8 cellular contexts compared by ENCODE assay signal in the genomic region with DNA sequence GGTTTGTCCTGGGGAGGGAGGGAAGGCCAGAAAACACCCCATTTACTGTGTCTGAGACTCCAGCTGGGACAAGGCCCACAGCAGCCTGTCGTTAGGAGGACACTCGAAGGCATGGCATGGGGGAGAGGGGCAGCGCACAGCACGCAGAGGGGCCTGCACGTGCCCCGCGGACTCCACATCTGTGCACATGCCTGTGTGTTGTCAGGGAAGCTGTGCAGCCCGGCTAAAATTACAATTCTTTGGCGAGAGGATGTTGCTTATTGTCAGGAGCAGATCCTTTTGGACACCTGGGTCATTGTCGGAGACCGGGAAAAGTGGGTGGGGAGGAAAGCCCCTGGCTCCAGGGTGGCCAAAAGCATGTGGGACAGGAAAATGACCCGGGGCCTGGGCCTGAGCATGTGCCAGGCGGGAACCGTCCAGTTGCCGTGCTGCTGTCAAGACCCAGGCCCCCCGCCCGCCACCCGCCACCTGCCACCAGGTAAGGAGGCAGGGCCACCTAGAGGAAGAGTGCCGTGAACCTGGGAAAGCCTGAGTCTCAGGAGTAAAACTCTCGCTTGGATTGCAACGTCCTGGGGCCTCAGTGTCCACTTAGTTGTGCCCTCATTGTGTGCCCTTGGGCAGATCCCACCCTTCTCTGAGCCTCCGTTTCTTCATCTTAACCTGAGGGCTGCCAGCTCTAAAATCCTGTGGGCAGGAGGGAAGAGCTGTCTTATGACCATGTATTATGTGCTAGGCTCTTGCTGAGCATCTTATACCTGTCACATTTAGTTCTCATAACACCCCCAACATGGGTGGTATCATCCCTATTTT. TPM values are rescaled to one million over a fixed set of nuclear protein-coding genes. Genes with fewer than 3 reads are reported as not detected.
DNase-seq lines count a peak whose midpoint lies in the region; FAIRE-seq and TF ChIP-seq lines count a peak whose summit lies in the region.

No MANE protein-coding gene starts in this region.

- H3K9me3 ChIP-seq in keratinocyte (ENCODE audit: control insufficient read depth, low read depth, low read length), result no peaks in the 10 kb centered on the region
- no peaks in the 10 kb centered on the region for H3K9me3 ChIP-seq in small intestine (ENCODE audit: control insufficient read depth, low read depth)

- H3K9me3 Mint-ChIP-seq in HFFc6, result no peaks in the 10 kb centered on the region
- H3K9me3 Mint-ChIP-seq in activated naive CD8-positive, alpha-beta T cell (ENCODE audit: low read depth), result no peaks in the 10 kb centered on the region

- no peaks in the 10 kb centered on the region for H3K9me1 ChIP-seq in keratinocyte (ENCODE audit: control insufficient read depth, extremely low read depth, insufficient read depth, low read length)

- DNase-seq in HFFc6, result no peak
- no peak for DNase-seq in keratinocyte (ENCODE audit: low read depth, low spot score)
- no peak for DNase-seq in small intestine
- no peak for DNase-seq in activated gamma-delta T cell (lab: John Stamatoyannopoulos, UW)
- no peak for DNase-seq in UCSD-AML1 (lab: John Stamatoyannopoulos, UW; ENCODE audit: unreplicated experiment)
- no peak for DNase-seq in NCI-H69 (lab: John Stamatoyannopoulos, UW)
- no peak for DNase-seq in A172 (ENCODE audit: low spot score)

- dilution Hi-C loops in keratinocyte (cut with MboI; ENCODE audit: extremely low pct_ligation_motif_present, low sequenced_read_pairs), result no loop called here

- peaks cover 8% of the 10 kb centered on the region for H3K27me3 Mint-ChIP-seq in HFFc6 (ENCODE audit: insufficient read depth)
- no peaks in the 10 kb centered on the region for H3K27me3 Mint-ChIP-seq in activated naive CD8-positive, alpha-beta T cell

- peak overlapping the region; percentile 72 for H3K4me2 ChIP-seq in keratinocyte (ENCODE audit: control insufficient read depth, extremely low read depth, insufficient read depth, low read depth, low read length)

- H3K4me3 ChIP-seq in keratinocyte (ENCODE audit: control insufficient read depth in 2 of 3, extremely low read depth in 1 of 3, insufficient read depth in 2 of 3, low read depth in 1 of 3, low read length in 3 of 3) (no peak overlapping the region), small intestine (ENCODE audit: low read depth in 1 of 2, low read length in 2 of 2) (no peak overlapping the region)

- H4K20me1 ChIP-seq in keratinocyte (ENCODE audit: control insufficient read depth, extremely low read depth, insufficient read depth, low read length), result no peaks in the 10 kb centered on the region

- H3K27ac ChIP-seq in keratinocyte (ENCODE audit: control insufficient read depth, insufficient read depth, low read length) (peak overlapping the region; percentile 66), small intestine (ENCODE audit: low read depth in 1 of 2, low read length in 1 of 2) (peak overlapping the region; percentile 90 to 93)

- no peaks in the 10 kb centered on the region for H3K79me2 ChIP-seq in keratinocyte (ENCODE audit: control insufficient read depth, insufficient read depth, low read length)

- TF ChIP-seq CTCF in HFFc6 (IDR thresholded peaks at IDR 0.05) (no peak), keratinocyte (optimal IDR thresholded peaks at IDR 0.05 in 1 of 3, IDR thresholded peaks at IDR 0.05 in 1 of 3, conservative IDR thresholded peaks at IDR 0.05 in 1 of 3; ENCODE audit: extremely low read depth in 1 of 3, insufficient read depth in 2 of 3, low read length in 3 of 3) (no peak)

- H3K36me3 ChIP-seq in keratinocyte (ENCODE audit: control insufficient read depth in 2 of 2, extremely low read depth in 1 of 2, insufficient read depth in 2 of 2, low read length in 2 of 2), result peaks cover 0 to 5% of the 10 kb centered on the region in 2 experiments
- H3K36me3 ChIP-seq in small intestine (ENCODE audit: control insufficient read depth in 2 of 2, insufficient read depth in 2 of 2, low read length in 2 of 2), result peaks cover 0 to under 1% of the 10 kb centered on the region in 2 donors

- H3K4me1 Mint-ChIP-seq in HFFc6 (ENCODE audit: low read depth), result peaks cover 88% of the 10 kb centered on the region
- peaks cover 91% of the 10 kb centered on the region for H3K4me1 Mint-ChIP-seq in activated naive CD8-positive, alpha-beta T cell (ENCODE audit: low read depth)

- H3K4me1 ChIP-seq in keratinocyte (ENCODE audit: control insufficient read depth, extremely low read depth, insufficient read depth, low read length) (peaks cover 39% of the 10 kb centered on the region), small intestine (ENCODE audit: control insufficient read depth in 2 of 2, insufficient read depth in 1 of 2, low read depth in 1 of 2, low read length in 1 of 2) (peaks cover 13 to 32% of the 10 kb centered on the region in 2 donors)

- peak overlapping the region; percentile 80 for H3K4me3 Mint-ChIP-seq in HFFc6
- H3K4me3 Mint-ChIP-seq in activated naive CD8-positive, alpha-beta T cell, result peak overlapping the region; percentile 94

- no peak overlapping the region for H2AFZ ChIP-seq in keratinocyte (ENCODE audit: control insufficient read depth, low read length)

- H3K27me3 ChIP-seq in keratinocyte (ENCODE audit: control insufficient read depth, extremely low read depth, insufficient read depth, low read length) (no peaks in the 10 kb centered on the region), small intestine (ENCODE audit: control insufficient read depth in 2 of 2, insufficient read depth in 2 of 2, low read length in 2 of 2) (no peaks in the 10 kb centered on the region)

- no peak overlapping the region for H3K9ac ChIP-seq in keratinocyte (ENCODE audit: control insufficient read depth, extremely low read depth, insufficient read depth, low read length)

- peak overlapping the region; percentile 99 for H3K27ac Mint-ChIP-seq in HFFc6
- H3K27ac Mint-ChIP-seq in activated naive CD8-positive, alpha-beta T cell, result peak overlapping the region; percentile 95

- no peak for FAIRE-seq in keratinocyte (lab: Jason Lieb, UNC)
- no peak for FAIRE-seq in small intestine (lab: Jason Lieb, UNC)

- no peaks in the 10 kb centered on the region; the same call in 1 of the 2 replicates for H3K36me3 Mint-ChIP-seq in HFFc6 (ENCODE audit: low read depth)
- H3K36me3 Mint-ChIP-seq in activated naive CD8-positive, alpha-beta T cell, result peaks cover 11% of the 10 kb centered on the region

- 74 to 79% (median 78%) methylated on average over 22 of the region's 22 CpGs for WGBS in small intestine, 3 donors

RNA-seq across cellular contexts. Expression of gene VSIR, which starts 7.2 kb away (rescaled TPM):
- 10 to 100 TPM; 24.3 to 36.2 (median 29.0) TPM for total RNA-seq in HFFc6 (2021; fragmentation: NEBNext Ultra II Directional; extraction: Animal tissue kit (Norgen Biotek cat#: 25700))
- 8.1 to 17.1 TPM (median 11.7 TPM) in 3 replicates for polyA plus RNA-seq in keratinocyte
- 4.8 TPM for polyA plus RNA-seq in keratinocyte (2011; ENCODE audit: low read depth)
- polyA plus RNA-seq in keratinocyte (2011; cell fraction: cytosol; rRNA removed), result 7.1 and 10.7 TPM in 2 replicates
- 16.9 and 21.5 TPM in 2 replicates for polyA plus RNA-seq in keratinocyte (2011; cell fraction: nucleus; rRNA removed)
- polyA plus RNA-seq in keratinocyte (2012; ENCODE audit: low replicate concordance), result 13.5 and 14.0 TPM in 2 replicates
- 11.3 to 32.3 TPM (median 16.6 TPM) in 3 replicates for polyA minus RNA-seq in keratinocyte
- 14.4 TPM for polyA minus RNA-seq in keratinocyte (2011; cell fraction: cytosol; rRNA and poly(A)+ RNA removed)
- polyA minus RNA-seq in keratinocyte (2011; cell fraction: nucleus; rRNA and poly(A)+ RNA removed), result 9.4 and 16.7 TPM in 2 replicates
- polyA plus RNA-seq in small intestine, result 10 to 100 TPM; 26.6 to 58.9 (median 49.6) TPM
- total RNA-seq in A172 (2014; rRNA removed; shearing (Covaris generic)), result 4.9 and 14.4 TPM in 2 replicates

RNA-seq across cellular contexts. Expression of gene C10orf105, which starts 46.5 kb away (rescaled TPM):
- not detected for total RNA-seq in HFFc6 (2021; fragmentation: NEBNext Ultra II Directional; extraction: Animal tissue kit (Norgen Biotek cat#: 25700))
- not detected in 3 replicates for polyA plus RNA-seq in keratinocyte
- polyA plus RNA-seq in keratinocyte (2011; ENCODE audit: low read depth), result not detected
- polyA plus RNA-seq in keratinocyte (2011; cell fraction: cytosol; rRNA removed), result not detected in 2 replicates
- polyA plus RNA-seq in keratinocyte (2011; cell fraction: nucleus; rRNA removed), result not detected in 2 replicates
- polyA plus RNA-seq in keratinocyte (2012; ENCODE audit: low replicate concordance), result not detected in 2 replicates
- polyA minus RNA-seq in keratinocyte, result not detected in 3 replicates
- not detected for polyA minus RNA-seq in keratinocyte (2011; cell fraction: cytosol; rRNA and poly(A)+ RNA removed)
- polyA minus RNA-seq in keratinocyte (2011; cell fraction: nucleus; rRNA and poly(A)+ RNA removed), result not detected in 2 replicates
- under 1 TPM in 1 of 3 donors, not detected in 2; 0.06 TPM for polyA plus RNA-seq in small intestine
- total RNA-seq in A172 (2014; rRNA removed; shearing (Covaris generic)), result not detected in 2 replicates
